ENCODE assay signal across 24 cellular contexts in genomic region chr3:191342391-191342790, GRCh38. TPM values are rescaled to one million over a fixed set of nuclear protein-coding genes. Genes with fewer than 3 reads are reported as not detected.
DNase-seq lines count a peak whose midpoint lies in the region; ATAC-seq, FAIRE-seq and TF ChIP-seq lines count a peak whose summit lies in the region.
"Had no signal": no experiment of that assay in that cellular context is flagged by ENCODE, and none has a peak within 500 bp of the region (broad histone marks: within the 10 kb centered on the region; RNA-seq: fewer than 3 reads in every experiment).

No MANE protein-coding gene starts in this region.

- H3K4me3 ChIP-seq in left ventricle myocardium inferior (no peak overlapping the region), K562 (no peak overlapping the region), mucosa of descending colon (no peak overlapping the region), vagina (no peak overlapping the region)
- H3K4me3 ChIP-seq: BLaER1, heart right ventricle, transverse colon had no signal

- ATAC-seq in left ventricle myocardium superior (peak; percentile 34), K562 (no peak), mucosa of descending colon (peak; percentile 39), HG03442 (IDR thresholded peaks at IDR 0.05; ENCODE audit: unreplicated experiment) (no peak)
- no peak for ATAC-seq in activated CD8-positive, alpha-beta T cell treated with anti-CD3 and anti-CD28 coated beads for 36 hours
- ATAC-seq: activated CD4-positive, CD25-positive, alpha-beta regulatory T cell treated with anti-CD3 and anti-CD28 coated beads, Interleukin-2, amount 50 U/mL, for 24 hours; activated T-cell treated with anti-CD3 and anti-CD28 coated beads, Interleukin-2, amount 50 U/mL, for 4 hours; stimulated activated naive CD8-positive, alpha-beta T cell treated with anti-CD3 and anti-CD28 coated beads, Interleukin-15, Interleukin-2, amounts not matched to agents 100 U/mL and 50 U/mL, for 24 hours had no signal

- POLR2A ChIA-PET in K562 (lab: Yijun Ruan, JAX), result interaction anchor here (1.0 to 1.7 kb wide), 2 partner anchors 13 to 19 kb away, joined by 3 to 8 read pairs; no protein-coding TSS in a partner anchor
- POLR2A ChIA-PET in activated CD8-positive, alpha-beta T cell treated with anti-CD3 and anti-CD28 coated beads for 36 hours (lab: Charles Lee), result no interaction called here

- DNase-seq in left ventricle myocardium superior, result no peak
- DNase-seq in left ventricle myocardium inferior, result no peak
- peak in 3 of 4 experiments; percentile 1 for DNase-seq in K562 (ENCODE audit: extremely low read depth in 1 of 4, low spot score in 3 of 4)
- DNase-seq in mucosa of descending colon, result no peak
- DNase-seq in activated CD8-positive, alpha-beta T cell treated with anti-CD3 and anti-CD28 coated beads for 36 hours, result no peak
- no peak for DNase-seq in vagina (ENCODE audit: extremely low spot score in 2 of 2)
- no peak for DNase-seq in SIG-M5 (lab: John Stamatoyannopoulos, UW)
- DNase-seq: activated CD8-positive, alpha-beta memory T cell treated with anti-CD3 and anti-CD28 coated beads for 24 hours; activated naive CD4-positive, alpha-beta T cell; activated T-cell treated with anti-CD3 and anti-CD28 coated beads, Interleukin-2, amount 50 U/mL, for 4 hours; COR-L47; dermis blood vessel endothelial cell; heart right ventricle; NCI-H1105 treated with DMSO at 0.1 percent for 48 hours; NCI-H2081 treated with DMSO at 0.1 percent for 48 hours; stimulated activated CD4-positive, alpha-beta T cell treated with anti-CD3 and anti-CD28 coated beads, Interleukin-2, amount 100 ng/mL, for 48 hours; stimulated activated naive CD8-positive, alpha-beta T cell treated with anti-CD3 and anti-CD28 coated beads, Interleukin-15, Interleukin-2, amounts not matched to agents 100 U/mL and 50 U/mL, for 24 hours; transverse colon had no signal

- H3K4me3 Mint-ChIP-seq in activated CD8-positive, alpha-beta T cell treated with anti-CD3 and anti-CD28 coated beads for 36 hours, result no peak overlapping the region
- H3K4me3 Mint-ChIP-seq: activated T-cell treated with anti-CD3 and anti-CD28 coated beads, Interleukin-2, amount 50 U/mL, for 4 hours had no signal

- H3K9me3 ChIP-seq in left ventricle myocardium inferior (replicated peaks) (no peaks in the 10 kb centered on the region), K562 (replicated peaks; ENCODE audit: control insufficient read depth, insufficient read depth, low read depth, low read length) (no peaks in the 10 kb centered on the region), mucosa of descending colon (no peaks in the 10 kb centered on the region), vagina (no peaks in the 10 kb centered on the region)
- H3K9me3 ChIP-seq: BLaER1, heart right ventricle, transverse colon had no signal

- H3K27ac ChIP-seq in left ventricle myocardium inferior (replicated peaks) (no peak overlapping the region), K562 (ENCODE audit: extremely low read depth, low read depth, low read length) (no peak overlapping the region), vagina (no peak overlapping the region)
- H3K27ac ChIP-seq: BLaER1, heart right ventricle, transverse colon had no signal

- no peak overlapping the region for H3K9ac ChIP-seq in K562 (ENCODE audit: insufficient read depth in 1 of 2, low read depth in 2 of 2, low read length in 2 of 2)
- H3K9ac ChIP-seq: BLaER1 had no signal

- no peak for FAIRE-seq in K562 (lab: Jason Lieb, UNC)
- FAIRE-seq: A204.1, endothelial cell of umbilical vein had no signal

- no peaks in the 10 kb centered on the region for H3K9me1 ChIP-seq in K562 (ENCODE audit: control insufficient read depth, insufficient read depth, low read length)

- no peaks in the 10 kb centered on the region for H3K9me3 Mint-ChIP-seq in activated CD8-positive, alpha-beta T cell treated with anti-CD3 and anti-CD28 coated beads for 36 hours
- H3K9me3 Mint-ChIP-seq: activated T-cell treated with anti-CD3 and anti-CD28 coated beads, Interleukin-2, amount 50 U/mL, for 4 hours had no signal

- in situ Hi-C loops in K562 (cut with MboI), result no loop called here

- TF ChIP-seq POLR2A in K562 (conservative IDR thresholded peaks at IDR 0.05) (no peak), vagina (IDR thresholded peaks at IDR 0.05) (no peak)

- peaks cover 10% of the 10 kb centered on the region for H3K4me1 Mint-ChIP-seq in activated CD8-positive, alpha-beta T cell treated with anti-CD3 and anti-CD28 coated beads for 36 hours (ENCODE audit: low read depth)

- H3K36me3 ChIP-seq in left ventricle myocardium inferior (no peaks in the 10 kb centered on the region), K562 (ENCODE audit: control insufficient read depth, insufficient read depth, low read length) (no peaks in the 10 kb centered on the region), mucosa of descending colon (ENCODE audit: low read depth) (no peaks in the 10 kb centered on the region), vagina (no peaks in the 10 kb centered on the region)
- H3K36me3 ChIP-seq: BLaER1, heart right ventricle, transverse colon had no signal

- TF ChIP-seq CTCF in left ventricle myocardium inferior (IDR thresholded peaks at IDR 0.05; ENCODE audit: borderline replicate concordance) (no peak), K562 (IDR thresholded peaks at IDR 0.05 in 2 of 3, conservative IDR thresholded peaks at IDR 0.05 in 1 of 3; ENCODE audit: insufficient read depth in 2 of 3, low read depth in 1 of 3, low read length in 3 of 3) (no peak), mucosa of descending colon (IDR thresholded peaks at IDR 0.05) (no peak), vagina (IDR thresholded peaks at IDR 0.05) (no peak)
- no peak for TF ChIP-seq CTCF in activated CD8-positive, alpha-beta T cell treated with anti-CD3 and anti-CD28 coated beads for 36 hours (IDR thresholded peaks at IDR 0.05)

- CTCF ChIA-PET in K562 (lab: Yijun Ruan, JAX; ENCODE audit: low intra/inter-chr PET ratio), result no interaction called here
- CTCF ChIA-PET in activated CD8-positive, alpha-beta T cell treated with anti-CD3 and anti-CD28 coated beads for 36 hours (lab: Charles Lee), result no interaction called here

- no peak overlapping the region for H3K27ac Mint-ChIP-seq in activated CD8-positive, alpha-beta T cell treated with anti-CD3 and anti-CD28 coated beads for 36 hours

- intact Hi-C loops in left ventricle myocardium superior (cut with micrococcal nuclease) (no loop called here), left ventricle myocardium inferior (cut with micrococcal nuclease) (no loop called here), K562 (cut with micrococcal nuclease) (no loop called here), mucosa of descending colon (cut with DNase I, micrococcal nuclease) (no loop called here), vagina (cut with DNase I) (no loop called here)
- intact Hi-C loops in activated CD8-positive, alpha-beta T cell treated with anti-CD3 and anti-CD28 coated beads for 36 hours (cut with micrococcal nuclease), result no loop called here

- BruUV-seq in K562 (replicated peaks; lab: Mats Ljungman, UMichigan), result no TSS peak

- TF ChIP-seq RAD21 in K562 (CRISPR knock-in tag; conservative IDR thresholded peaks at IDR 0.05 in 1 of 2, IDR thresholded peaks at IDR 0.05 in 1 of 2), result no peak

- peaks cover 96% of the 10 kb centered on the region for H3K4me1 ChIP-seq in left ventricle myocardium inferior
- H3K4me1 ChIP-seq in K562 (replicated peaks in 1 of 2; ENCODE audit: control insufficient read depth in 2 of 2, insufficient read depth in 2 of 2, low read length in 2 of 2), result peaks cover under 1 to 16% of the 10 kb centered on the region in 2 experiments; a peak in 3 of 5 replicates
- H3K4me1 ChIP-seq in mucosa of descending colon (ENCODE audit: low read depth), result no peaks in the 10 kb centered on the region
- peaks cover 71% of the 10 kb centered on the region for H3K4me1 ChIP-seq in vagina
- H3K4me1 ChIP-seq: BLaER1 had no signal

- H3K4me2 ChIP-seq in K562 (ENCODE audit: insufficient read depth, low read length), result no peak overlapping the region
- H3K4me2 ChIP-seq: BLaER1 had no signal

- TF ChIP-seq EP300 in K562 (IDR thresholded peaks at IDR 0.05; ENCODE audit: low read length), result no peak

- peaks cover 10% of the 10 kb centered on the region for H4K20me1 ChIP-seq in K562 (replicated peaks; ENCODE audit: control insufficient read depth, insufficient read depth, low read length)

- H3K79me2 ChIP-seq in K562 (ENCODE audit: control insufficient read depth, insufficient read depth, low read length), result peaks cover 91% of the 10 kb centered on the region

- no peaks in the 10 kb centered on the region for H3K36me3 Mint-ChIP-seq in activated CD8-positive, alpha-beta T cell treated with anti-CD3 and anti-CD28 coated beads for 36 hours (ENCODE audit: low read depth)

- H3K27me3 Mint-ChIP-seq in activated CD8-positive, alpha-beta T cell treated with anti-CD3 and anti-CD28 coated beads for 36 hours, result no peaks in the 10 kb centered on the region

- H3K27me3 ChIP-seq in left ventricle myocardium inferior (ENCODE audit: low read depth) (no peaks in the 10 kb centered on the region), K562 (ENCODE audit: control insufficient read depth in 2 of 2, insufficient read depth in 2 of 2, low read length in 2 of 2) (no peaks in the 10 kb centered on the region), vagina (no peaks in the 10 kb centered on the region)
- H3K27me3 ChIP-seq: BLaER1, heart right ventricle, transverse colon had no signal

- no peak overlapping the region for H2AFZ ChIP-seq in K562 (ENCODE audit: low read depth, low read length)

RNA-seq across cellular contexts. Expression of gene UTS2B, which starts 12.1 kb away (rescaled TPM):
- 0.42 TPM for total RNA-seq in left ventricle myocardium superior
- total RNA-seq in left ventricle myocardium inferior, result 0.47 TPM
- not detected in 2 replicates for total RNA-seq in K562 (2011; cell fraction: chromatin; rRNA removed; ENCODE audit: low replicate concordance)
- 0.53 TPM in 1 of 2 replicates, not detected in the other for total RNA-seq in K562 (2011; cell fraction: nucleolus; rRNA removed)
- total RNA-seq in K562 (2011; cell fraction: nucleoplasm; rRNA removed), result not detected in 2 replicates
- not detected in 2 replicates for total RNA-seq in K562 (2014; rRNA removed)
- not detected in 2 replicates for total RNA-seq in K562 (2014; rRNA removed; fragmentation: Illumina TruSeq; extraction: Trizol)
- total RNA-seq in K562 (2015; rRNA removed; fragmentation: Illumina TruSeq; extraction: Trizol), result not detected in 2 replicates
- not detected in 2 replicates for total RNA-seq in K562 (2021)
- polyA plus RNA-seq in K562 (2011; rRNA removed), result 0.06 TPM in 1 of 2 replicates, not detected in the other
- not detected in 2 replicates for polyA plus RNA-seq in K562 (2011; cell fraction: cytosol; rRNA removed)
- polyA plus RNA-seq in K562 (2011; cell fraction: nucleus; rRNA removed), result 0.27 TPM in 1 of 2 replicates, not detected in the other
- 0.24 TPM in 1 of 2 replicates, not detected in the other for polyA plus RNA-seq in K562 (2012)
- not detected in 2 replicates for polyA plus RNA-seq in K562 (2014; fragmentation: Illumina TruSeq; extraction: Trizol)
- not detected for polyA plus RNA-seq in K562 (2014; fragmentation: Nextera tagmentation; extraction: Ambion mirVana)
- polyA plus RNA-seq in K562 (2014; rRNA removed), result not detected in 2 replicates
- 0.15 and 0.28 TPM in 2 replicates for polyA minus RNA-seq in K562 (2011; rRNA and poly(A)+ RNA removed)
- polyA minus RNA-seq in K562 (2011; cell fraction: cytosol; rRNA and poly(A)+ RNA removed), result not detected in 2 replicates
- polyA minus RNA-seq in K562 (2011; cell fraction: nucleus; rRNA and poly(A)+ RNA removed), result not detected in 2 replicates
- total RNA-seq in mucosa of descending colon, result under 1 TPM in 1 of 3 donors, not detected in 2; 0.47 TPM
- total RNA-seq in activated CD8-positive, alpha-beta T cell treated with anti-CD3 and anti-CD28 coated beads for 36 hours, result not detected
- total RNA-seq in vagina, result 1.7 TPM
- total RNA-seq: activated T-cell treated with anti-CD3 and anti-CD28 coated beads, Interleukin-2, amount 50 U/mL, for 4 hours; cardiac septum had no signal

RNA-seq across cellular contexts. Expression of gene CCDC50, which starts 13.2 kb away (rescaled TPM):
- total RNA-seq in left ventricle myocardium superior (55.2 TPM), left ventricle myocardium inferior (52.1 TPM), K562 (2014; rRNA removed) (50.0 and 63.4 TPM in 2 replicates), K562 (2014; rRNA removed; fragmentation: Illumina TruSeq; extraction: Trizol) (42.4 and 47.6 TPM in 2 replicates), K562 (2015; rRNA removed; fragmentation: Illumina TruSeq; extraction: Trizol) (37.1 and 37.6 TPM in 2 replicates), K562 (2021) (44.3 and 44.9 TPM in 2 replicates), mucosa of descending colon (10 to 100 TPM; 41.8 to 89.8 (median 60.2) TPM), vagina (58.7 TPM)
- 23.2 and 44.5 TPM in 2 replicates for total RNA-seq in K562 (2011; cell fraction: chromatin; rRNA removed; ENCODE audit: low replicate concordance)
- 9.7 and 10.7 TPM in 2 replicates for total RNA-seq in K562 (2011; cell fraction: nucleolus; rRNA removed)
- total RNA-seq in K562 (2011; cell fraction: nucleoplasm; rRNA removed), result 22.4 and 32.1 TPM in 2 replicates
- polyA plus RNA-seq in K562 (2011; rRNA removed) (29.4 and 38.5 TPM in 2 replicates), K562 (2014; fragmentation: Illumina TruSeq; extraction: Trizol) (39.4 and 41.9 TPM in 2 replicates), K562 (2014; fragmentation: Nextera tagmentation; extraction: Ambion mirVana) (10 to 100 TPM in 1 of 2 experiments, 1 to 10 TPM in 1; 8.4 to 10.9 TPM), K562 (2014; rRNA removed) (35.1 and 40.4 TPM in 2 replicates)
- polyA plus RNA-seq in K562 (2011; cell fraction: cytosol; rRNA removed), result 15.9 and 22.9 TPM in 2 replicates
- polyA plus RNA-seq in K562 (2011; cell fraction: nucleus; rRNA removed), result 16.3 and 24.7 TPM in 2 replicates
- 29.2 and 45.8 TPM in 2 replicates for polyA plus RNA-seq in K562 (2012)
- 50.5 and 51.7 TPM in 2 replicates for polyA minus RNA-seq in K562 (2011; rRNA and poly(A)+ RNA removed)
- polyA minus RNA-seq in K562 (2011; cell fraction: cytosol; rRNA and poly(A)+ RNA removed), result 24.1 and 24.2 TPM in 2 replicates
- 29.4 and 46.7 TPM in 2 replicates for polyA minus RNA-seq in K562 (2011; cell fraction: nucleus; rRNA and poly(A)+ RNA removed)
- 1 to 10 TPM; 7.3 to 7.6 TPM for total RNA-seq in activated CD8-positive, alpha-beta T cell treated with anti-CD3 and anti-CD28 coated beads for 36 hours

Comparison
In these comparisons a context has a peak if more than half of its experiments do, and no peak if none do; other contexts are left out.
1. ATAC-seq: peak in left ventricle myocardium superior (single experiment) and mucosa of descending colon (single experiment); none in K562 (single experiment), activated CD8-positive, alpha-beta T cell treated with anti-CD3 and anti-CD28 coated beads for 36 hours (single experiment) and HG03442 (single experiment).
2. DNase-seq: peak in K562 (3 of 4); none in left ventricle myocardium superior (single experiment), left ventricle myocardium inferior (single experiment), mucosa of descending colon (0 of 3), activated CD8-positive, alpha-beta T cell treated with anti-CD3 and anti-CD28 coated beads for 36 hours (single experiment), vagina (0 of 2) and SIG-M5 (single experiment).